ENCODE assay signal across 8 cellular contexts in genomic region chr6:79630400-79630882, GRCh38. TPM values are rescaled to one million over a fixed set of nuclear protein-coding genes. Genes with fewer than 3 reads are reported as not detected.
DNase-seq lines count a peak whose midpoint lies in the region; ATAC-seq, FAIRE-seq and TF ChIP-seq lines count a peak whose summit lies in the region.

No MANE protein-coding gene starts in this region.

- BruUV-seq in Panc1 (replicated peaks; lab: Mats Ljungman, UMichigan): no TSS peak

- WGBS in pancreas, 2 donors: 5 to 11% methylated on average over 8 of the region's 8 CpGs

- no peaks in the 10 kb centered on the region for H3K9me3 Mint-ChIP-seq in CD8-positive, alpha-beta memory T cell

- H3K4me3 ChIP-seq in CD8-positive, alpha-beta memory T cell (ENCODE audit: low read length): no peak overlapping the region
- H3K4me3 ChIP-seq in Panc1 (ENCODE audit: low read depth in 2 of 2, low read length in 2 of 2) (peak overlapping the region; percentile 76 to 83), epithelial cell of proximal tubule (ENCODE audit: low read depth, low read length) (peak overlapping the region; percentile 83), pancreas (peak overlapping the region; percentile 33 to 78 (median 76))

- intact Hi-C loops in Panc1 (cut with micrococcal nuclease; ENCODE audit: unreplicated experiment) (no loop called here), pancreas (cut with DNase I) (no loop called here), left colon (cut with DNase I, micrococcal nuclease) (no loop called here)

- peaks cover 8% of the 10 kb centered on the region for H3K4me1 ChIP-seq in CD8-positive, alpha-beta memory T cell (ENCODE audit: insufficient read depth, low read length)
- H3K4me1 ChIP-seq in Panc1 (ENCODE audit: control insufficient read depth, insufficient read depth, low read length): peaks cover 6% of the 10 kb centered on the region
- H3K4me1 ChIP-seq in pancreas: peaks cover 8 to 23% (median 14%) of the 10 kb centered on the region in 3 donors

- H3K4me1 Mint-ChIP-seq in CD8-positive, alpha-beta memory T cell: peaks cover 7 to 13% (median 11%) of the 10 kb centered on the region in 3 donors

- in situ Hi-C loops in Panc1 (cut with HindIII; ENCODE audit: low pct_unique_long_range_greater_than_20kb, low sequenced_read_pairs): no loop called here

- POLR2A ChIA-PET in CD8-positive, alpha-beta memory T cell (lab: Charles Lee): no interaction called here
- POLR2A ChIA-PET in Panc1 (lab: Charles Lee): interaction anchor here (0.6 kb wide), 1 partner anchor 211 kb away, joined by 5 read pairs; no protein-coding TSS in a partner anchor

- TF ChIP-seq CTCF in Panc1 (IDR thresholded peaks at IDR 0.05) (no peak), epithelial cell of proximal tubule (conservative IDR thresholded peaks at IDR 0.05; ENCODE audit: low read depth, low read length) (no peak), pancreas (IDR thresholded peaks at IDR 0.05) (no peak)

- DNase-seq in CD8-positive, alpha-beta memory T cell: no peak
- DNase-seq in Panc1 (ENCODE audit: low read depth, low spot score) (no peak), epithelial cell of proximal tubule (ENCODE audit: low read depth) (no peak), pancreas (no peak), NAMALWA (ENCODE audit: low spot score) (no peak), left colon (no peak), NCI-H510A treated with DMSO at 0.1 percent for 48 hours (lab: John Stamatoyannopoulos, UW) (no peak)

- H3K27me3 Mint-ChIP-seq in CD8-positive, alpha-beta memory T cell: peaks cover 34 to 65% of the 10 kb centered on the region in 2 donors

- FAIRE-seq in pancreas (lab: Jason Lieb, UNC): no peak

- H3K27me3 ChIP-seq in CD8-positive, alpha-beta memory T cell (ENCODE audit: insufficient read depth, low read length, poor library complexity, severe bottlenecking): peaks cover 21% of the 10 kb centered on the region
- H3K27me3 ChIP-seq in Panc1 (ENCODE audit: control insufficient read depth, insufficient read depth, low read length): peaks cover 16% of the 10 kb centered on the region
- H3K27me3 ChIP-seq in pancreas: no peaks in the 10 kb centered on the region

- CTCF ChIA-PET in CD8-positive, alpha-beta memory T cell (lab: Charles Lee): no interaction called here
- CTCF ChIA-PET in Panc1 (lab: Charles Lee): no interaction called here

- ATAC-seq in Panc1: no peak
- ATAC-seq in pancreas: peak; percentile 1 to 19 (median 8)
- no peak for ATAC-seq in HG03175 (IDR thresholded peaks at IDR 0.05; ENCODE audit: unreplicated experiment)
- no peak for ATAC-seq in left colon

- H3K27ac Mint-ChIP-seq in CD8-positive, alpha-beta memory T cell: no peak overlapping the region

- no peaks in the 10 kb centered on the region for H3K9me3 ChIP-seq in CD8-positive, alpha-beta memory T cell (ENCODE audit: low read length)
- H3K9me3 ChIP-seq in Panc1 (ENCODE audit: control insufficient read depth, insufficient read depth, low read depth, low read length): no peaks in the 10 kb centered on the region
- no peaks in the 10 kb centered on the region for H3K9me3 ChIP-seq in pancreas

- H3K4me3 Mint-ChIP-seq in CD8-positive, alpha-beta memory T cell: peak overlapping the region in 6 of 7 donors; percentile 29 to 79 (median 77)

- no peaks in the 10 kb centered on the region for H3K36me3 ChIP-seq in CD8-positive, alpha-beta memory T cell (ENCODE audit: insufficient read depth, low read length)
- H3K36me3 ChIP-seq in Panc1 (ENCODE audit: control insufficient read depth, insufficient read depth, low read length) (no peaks in the 10 kb centered on the region; the same call in 1 of the 2 replicates), pancreas (no peaks in the 10 kb centered on the region)

- H3K27ac ChIP-seq in CD8-positive, alpha-beta memory T cell (ENCODE audit: low read depth, low read length): no peak overlapping the region
- H3K27ac ChIP-seq in Panc1 (ENCODE audit: low read length): no peak overlapping the region
- H3K27ac ChIP-seq in pancreas: peak overlapping the region; percentile 70 to 89 (median 87)

- no peaks in the 10 kb centered on the region for H3K36me3 Mint-ChIP-seq in CD8-positive, alpha-beta memory T cell

RNA-seq across cellular contexts. Expression of gene SH3BGRL2, which starts 0.7 kb away (rescaled TPM):
- total RNA-seq in CD8-positive, alpha-beta memory T cell: under 1 TPM; 0.64 to 0.81 TPM
- 0.95 TPM for polyA plus RNA-seq in CD8-positive, alpha-beta memory T cell
- total RNA-seq in Panc1 (2021; ENCODE audit: unreplicated experiment) (8.5 TPM), epithelial cell of proximal tubule (10.3 and 13.9 TPM in 2 replicates), pancreas (10 to 100 TPM in 5 of 6 donors, 1 to 10 TPM in 1; 6.7 to 22.1 (median 12.1) TPM), left colon (100 to 1,000 TPM; 141 to 157 TPM)
- 6.1 TPM for polyA plus RNA-seq in Panc1 (2012; ENCODE audit: insufficient read length)
- polyA plus RNA-seq in pancreas: 10 to 100 TPM in 1 of 2 donors, 1 to 10 TPM in 1; 6.1 to 11.7 TPM

Comparison
In these comparisons a context has a peak if more than half of its experiments do, and no peak if none do; other contexts are left out.
1. H3K27ac ChIP-seq: peak in pancreas (4 of 4); none in CD8-positive, alpha-beta memory T cell (single experiment) and Panc1 (single experiment).
2. ATAC-seq: peak in pancreas (4 of 4); none in Panc1 (single experiment), HG03175 (single experiment) and left colon (single experiment).